Comparison of ENCODE assay signal across 1 cellular context in the genomic region with DNA sequence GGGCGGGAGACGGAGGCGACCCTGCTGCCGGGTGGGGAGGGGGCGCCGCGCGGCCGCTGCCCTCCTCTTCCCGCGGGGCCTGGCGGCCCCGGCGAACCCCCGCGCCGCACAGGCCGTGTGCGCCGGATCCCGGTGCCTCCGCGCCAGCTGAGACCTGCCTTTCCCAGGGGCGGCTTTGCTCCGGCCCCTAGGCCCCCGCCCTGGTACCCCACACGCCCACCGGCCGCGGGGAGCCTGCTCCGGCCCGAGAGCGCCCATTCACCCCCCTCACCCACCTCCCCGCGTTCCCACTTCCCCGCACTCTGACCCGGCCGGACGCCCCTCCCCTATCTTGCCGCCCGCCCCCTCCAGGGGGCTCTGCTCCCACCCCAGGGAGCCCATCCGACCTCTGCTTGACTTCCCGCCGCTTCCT.
TF ChIP-seq lines count a peak whose summit lies in the region.

No MANE protein-coding gene starts in this region.

TF ChIP-seq in GM12878, 131 proteins besides CTCF, POLR2A, EP300 and RAD21 (continued from another document):
- TF ChIP-seq, protein P1, sequence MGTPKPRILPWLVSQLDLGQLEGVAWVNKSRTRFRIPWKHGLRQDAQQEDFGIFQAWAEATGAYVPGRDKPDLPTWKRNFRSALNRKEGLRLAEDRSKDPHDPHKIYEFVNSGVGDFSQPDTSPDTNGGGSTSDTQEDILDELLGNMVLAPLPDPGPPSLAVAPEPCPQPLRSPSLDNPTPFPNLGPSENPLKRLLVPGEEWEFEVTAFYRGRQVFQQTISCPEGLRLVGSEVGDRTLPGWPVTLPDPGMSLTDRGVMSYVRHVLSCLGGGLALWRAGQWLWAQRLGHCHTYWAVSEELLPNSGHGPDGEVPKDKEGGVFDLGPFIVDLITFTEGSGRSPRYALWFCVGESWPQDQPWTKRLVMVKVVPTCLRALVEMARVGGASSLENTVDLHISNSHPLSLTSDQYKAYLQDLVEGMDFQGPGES (IDR thresholded peaks at IDR 0.05), result no peak
- TF ChIP-seq SUPT20H (IDR thresholded peaks at IDR 0.05; ENCODE audit: borderline replicate concordance, control insufficient read depth, low read depth, low read length) (no peak), ZSCAN29 (IDR thresholded peaks at IDR 0.05) (no peak), RFX5 (IDR thresholded peaks at IDR 0.05; ENCODE audit: low read depth, low read length) (no peak), JUND (IDR thresholded peaks at IDR 0.05; ENCODE audit: low read depth, low read length) (no peak), EED (IDR thresholded peaks at IDR 0.05; ENCODE audit: low read depth) (no peak), NR2F1 (conservative IDR thresholded peaks at IDR 0.05) (no peak)
- TF ChIP-seq, protein P2, sequence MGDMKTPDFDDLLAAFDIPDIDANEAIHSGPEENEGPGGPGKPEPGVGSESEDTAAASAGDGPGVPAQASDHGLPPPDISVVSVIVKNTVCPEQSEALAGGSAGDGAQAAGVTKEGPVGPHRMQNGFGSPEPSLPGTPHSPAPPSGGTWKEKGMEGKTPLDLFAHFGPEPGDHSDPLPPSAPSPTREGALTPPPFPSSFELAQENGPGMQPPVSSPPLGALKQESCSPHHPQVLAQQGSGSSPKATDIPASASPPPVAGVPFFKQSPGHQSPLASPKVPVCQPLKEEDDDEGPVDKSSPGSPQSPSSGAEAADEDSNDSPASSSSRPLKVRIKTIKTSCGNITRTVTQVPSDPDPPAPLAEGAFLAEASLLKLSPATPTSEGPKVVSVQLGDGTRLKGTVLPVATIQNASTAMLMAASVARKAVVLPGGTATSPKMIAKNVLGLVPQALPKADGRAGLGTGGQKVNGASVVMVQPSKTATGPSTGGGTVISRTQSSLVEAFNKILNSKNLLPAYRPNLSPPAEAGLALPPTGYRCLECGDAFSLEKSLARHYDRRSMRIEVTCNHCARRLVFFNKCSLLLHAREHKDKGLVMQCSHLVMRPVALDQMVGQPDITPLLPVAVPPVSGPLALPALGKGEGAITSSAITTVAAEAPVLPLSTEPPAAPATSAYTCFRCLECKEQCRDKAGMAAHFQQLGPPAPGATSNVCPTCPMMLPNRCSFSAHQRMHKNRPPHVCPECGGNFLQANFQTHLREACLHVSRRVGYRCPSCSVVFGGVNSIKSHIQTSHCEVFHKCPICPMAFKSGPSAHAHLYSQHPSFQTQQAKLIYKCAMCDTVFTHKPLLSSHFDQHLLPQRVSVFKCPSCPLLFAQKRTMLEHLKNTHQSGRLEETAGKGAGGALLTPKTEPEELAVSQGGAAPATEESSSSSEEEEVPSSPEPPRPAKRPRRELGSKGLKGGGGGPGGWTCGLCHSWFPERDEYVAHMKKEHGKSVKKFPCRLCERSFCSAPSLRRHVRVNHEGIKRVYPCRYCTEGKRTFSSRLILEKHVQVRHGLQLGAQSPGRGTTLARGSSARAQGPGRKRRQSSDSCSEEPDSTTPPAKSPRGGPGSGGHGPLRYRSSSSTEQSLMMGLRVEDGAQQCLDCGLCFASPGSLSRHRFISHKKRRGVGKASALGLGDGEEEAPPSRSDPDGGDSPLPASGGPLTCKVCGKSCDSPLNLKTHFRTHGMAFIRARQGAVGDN (IDR thresholded peaks at IDR 0.05), result no peak
TF ChIP-seq in GM12878: peak in this region for 0.
